8 cellular contexts compared by ENCODE assay signal in the genomic region with DNA sequence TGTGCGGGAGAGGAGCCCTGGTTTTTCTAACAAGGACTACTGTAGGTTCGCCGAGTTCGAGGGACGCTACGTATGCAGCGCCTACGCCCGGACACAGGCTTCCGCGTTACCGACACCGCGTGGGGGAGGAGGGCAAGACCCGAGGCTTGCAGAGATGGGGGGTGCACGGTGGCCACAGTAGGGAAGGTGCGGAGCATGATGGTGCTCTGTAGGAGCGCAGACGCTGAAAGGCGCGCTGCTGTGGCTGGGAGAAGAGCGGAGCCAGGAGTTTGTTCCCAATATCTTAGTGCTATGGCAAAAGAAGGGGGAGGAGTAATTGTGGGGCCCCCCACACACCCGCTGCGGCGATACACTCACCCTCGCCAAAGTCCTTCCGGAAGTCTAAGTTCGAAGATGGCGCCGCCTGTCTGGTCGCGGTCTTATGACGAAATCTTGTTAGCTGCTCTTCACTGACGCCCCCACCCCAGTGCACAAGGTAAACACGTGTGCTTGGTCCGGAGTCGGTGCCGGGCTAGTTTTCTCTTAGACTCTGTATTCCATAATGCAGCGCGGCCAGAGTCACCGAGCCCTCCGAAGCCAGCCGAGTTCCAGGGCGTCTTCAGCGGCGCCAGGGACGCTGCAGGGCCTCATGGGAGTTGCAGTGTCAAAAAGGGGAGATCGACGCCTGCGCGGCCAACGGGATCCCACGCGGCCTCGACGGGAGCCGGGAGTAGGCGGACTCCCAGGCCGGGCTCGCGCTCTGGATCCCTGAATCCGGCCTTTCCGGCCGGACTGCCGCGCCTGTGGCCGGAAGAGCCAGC. TPM values are rescaled to one million over a fixed set of nuclear protein-coding genes. Genes with fewer than 3 reads are reported as not detected.
DNase-seq lines count a peak whose midpoint lies in the region; ATAC-seq and TF ChIP-seq lines count a peak whose summit lies in the region.

A gene with protein sequence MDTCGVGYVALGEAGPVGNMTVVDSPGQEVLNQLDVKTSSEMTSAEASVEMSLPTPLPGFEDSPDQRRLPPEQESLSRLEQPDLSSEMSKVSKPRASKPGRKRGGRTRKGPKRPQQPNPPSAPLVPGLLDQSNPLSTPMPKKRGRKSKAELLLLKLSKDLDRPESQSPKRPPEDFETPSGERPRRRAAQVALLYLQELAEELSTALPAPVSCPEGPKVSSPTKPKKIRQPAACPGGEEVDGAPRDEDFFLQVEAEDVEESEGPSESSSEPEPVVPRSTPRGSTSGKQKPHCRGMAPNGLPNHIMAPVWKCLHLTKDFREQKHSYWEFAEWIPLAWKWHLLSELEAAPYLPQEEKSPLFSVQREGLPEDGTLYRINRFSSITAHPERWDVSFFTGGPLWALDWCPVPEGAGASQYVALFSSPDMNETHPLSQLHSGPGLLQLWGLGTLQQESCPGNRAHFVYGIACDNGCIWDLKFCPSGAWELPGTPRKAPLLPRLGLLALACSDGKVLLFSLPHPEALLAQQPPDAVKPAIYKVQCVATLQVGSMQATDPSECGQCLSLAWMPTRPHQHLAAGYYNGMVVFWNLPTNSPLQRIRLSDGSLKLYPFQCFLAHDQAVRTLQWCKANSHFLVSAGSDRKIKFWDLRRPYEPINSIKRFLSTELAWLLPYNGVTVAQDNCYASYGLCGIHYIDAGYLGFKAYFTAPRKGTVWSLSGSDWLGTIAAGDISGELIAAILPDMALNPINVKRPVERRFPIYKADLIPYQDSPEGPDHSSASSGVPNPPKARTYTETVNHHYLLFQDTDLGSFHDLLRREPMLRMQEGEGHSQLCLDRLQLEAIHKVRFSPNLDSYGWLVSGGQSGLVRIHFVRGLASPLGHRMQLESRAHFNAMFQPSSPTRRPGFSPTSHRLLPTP (minus strand): TSS at position 383 of the 800 bp plus-strand sequence. CDS start 13,210 bp downstream, outside the sequence.

- CTCF ChIA-PET in activated CD4-positive, alpha-beta memory T cell treated with anti-CD3 and anti-CD28 coated beads for 36 hours (lab: Charles Lee) = interaction anchor here (0.8 to 1.6 kb wide), 7 partner anchors 13 to 326 kb away, joined by 3 to 6 read pairs (median 4); a partner anchor contains a TSS

- H3K4me3 Mint-ChIP-seq in activated CD4-positive, alpha-beta memory T cell treated with anti-CD3 and anti-CD28 coated beads for 36 hours = peak within 1 kb of the TSS; percentile 98

- no peaks in the 10 kb centered on the region for H3K9me3 Mint-ChIP-seq in activated CD4-positive, alpha-beta memory T cell treated with anti-CD3 and anti-CD28 coated beads for 36 hours

- H3K27ac Mint-ChIP-seq in activated CD4-positive, alpha-beta memory T cell treated with anti-CD3 and anti-CD28 coated beads for 36 hours = peak within 1 kb of the TSS; percentile 99

- H3K27me3 ChIP-seq in dorsolateral prefrontal cortex = no peaks in the 10 kb centered on the region
- no peaks in the 10 kb centered on the region for H3K27me3 ChIP-seq in right lobe of liver

- H3K4me3 ChIP-seq in dorsolateral prefrontal cortex (peak within 1 kb of the TSS; percentile 64 to 100 (median 95)), right lobe of liver (peak within 1 kb of the TSS; percentile 91 to 96 (median 93))

- peaks cover 51% of the 10 kb centered on the region for H3K4me1 Mint-ChIP-seq in activated CD4-positive, alpha-beta memory T cell treated with anti-CD3 and anti-CD28 coated beads for 36 hours (ENCODE audit: low read depth)

- peak; percentile 85 for ATAC-seq in GM19438 (IDR thresholded peaks at IDR 0.05; ENCODE audit: low read depth, unreplicated experiment)
- ATAC-seq in HG03575 (IDR thresholded peaks at IDR 0.05; ENCODE audit: extremely low read depth, insufficient number of reproducible peaks, low FRiP score, unreplicated experiment) = peak; percentile 50
- peak; percentile 92 to 97 (median 94) for ATAC-seq in right lobe of liver

- WGBS in right lobe of liver (ENCODE audit: insufficient coverage, low coverage, low lambda C conversion rate, missing lambda C conversion rate) = 0% methylated on average over 40 of the region's 67 CpGs

- peak; percentile 98 for DNase-seq in CD1c-positive myeloid dendritic cell (ENCODE audit: extremely low spot score)
- peak; percentile 94 for DNase-seq in NCI-H82 treated with DMSO at 0.1 percent for 48 hours (lab: John Stamatoyannopoulos, UW; ENCODE audit: unreplicated experiment)
- DNase-seq in activated CD4-positive, alpha-beta memory T cell treated with anti-CD3 and anti-CD28 coated beads for 36 hours = peak; percentile 96
- peak; percentile 93 to 98 (median 95) for DNase-seq in dorsolateral prefrontal cortex
- peak; percentile 93 to 95 (median 95) for DNase-seq in right lobe of liver
- DNase-seq in stimulated activated CD4-positive, alpha-beta T cell treated with anti-CD3 and anti-CD28 coated beads, Interleukin-4, amount 100 ng/mL, for 4 hours = peak; percentile 82 to 93

- H3K27me3 Mint-ChIP-seq in activated CD4-positive, alpha-beta memory T cell treated with anti-CD3 and anti-CD28 coated beads for 36 hours = no peaks in the 10 kb centered on the region

- no peak for TF ChIP-seq POLR2A in right lobe of liver (IDR thresholded peaks at IDR 0.05)

- intact Hi-C loops in activated CD4-positive, alpha-beta memory T cell treated with anti-CD3 and anti-CD28 coated beads for 36 hours (cut with micrococcal nuclease) = loop anchor here (1.0 to 2.0 kb wide), 8 partner anchors 14 to 282 kb away; a partner anchor contains a TSS
- intact Hi-C loops in dorsolateral prefrontal cortex (cut with DNase I) (loop anchor here (1.0 to 10.0 kb wide), 4 partner anchors 14 to 142 kb away; a partner anchor contains a TSS), right lobe of liver (cut with DNase I) (loop anchor here in 1 of 2 donors (2.0 kb wide), 1 partner anchor 14 kb away; a partner anchor contains a TSS)

- no peaks in the 10 kb centered on the region for H3K9me3 ChIP-seq in right lobe of liver

- H3K36me3 Mint-ChIP-seq in activated CD4-positive, alpha-beta memory T cell treated with anti-CD3 and anti-CD28 coated beads for 36 hours = peaks cover 11% of the 10 kb centered on the region

- POLR2A ChIA-PET in activated CD4-positive, alpha-beta memory T cell treated with anti-CD3 and anti-CD28 coated beads for 36 hours (lab: Charles Lee) = interaction anchor here (0.7 to 2.9 kb wide), 8 partner anchors 9 to 306 kb away, joined by 3 to 27 read pairs (median 5); a partner anchor contains a TSS

- peak within 1 kb of the TSS; percentile 46 to 97 (median 90) for H3K27ac ChIP-seq in dorsolateral prefrontal cortex
- peak within 1 kb of the TSS; percentile 75 to 88 (median 79) for H3K27ac ChIP-seq in right lobe of liver

- TF ChIP-seq CTCF in dorsolateral prefrontal cortex (IDR thresholded peaks at IDR 0.05 in 54 of 56, conservative IDR thresholded peaks at IDR 0.05 in 2 of 56; ENCODE audit: low read depth in 1 of 56, partially characterized antibody in 56 of 56) (peak in 40 of 56 donors; percentile 5 to 61 (median 30)), right lobe of liver (IDR thresholded peaks at IDR 0.05) (peak in 1 of 4 donors; percentile 9)

- peaks cover 0 to 36% (median 3%) of the 10 kb centered on the region in 4 donors for H3K4me1 ChIP-seq in right lobe of liver

- H3K36me3 ChIP-seq in right lobe of liver = no peaks in the 10 kb centered on the region

RNA-seq across cellular contexts. Expression of the gene that starts here (rescaled TPM):
- 10 to 100 TPM; 55.2 to 64.5 TPM for total RNA-seq in activated CD4-positive, alpha-beta memory T cell treated with anti-CD3 and anti-CD28 coated beads for 36 hours
- total RNA-seq in dorsolateral prefrontal cortex (10 to 100 TPM; 37.3 to 76.0 (median 50.6) TPM), right lobe of liver (10 to 100 TPM; 13.4 to 20.1 (median 16.8) TPM)

Comparison
In these comparisons a context has a peak if more than half of its experiments do, and no peak if none do; other contexts are left out.
1. Peak in every context shown above with its lines: DNase-seq, ATAC-seq, H3K4me3 ChIP-seq and H3K27ac ChIP-seq.